Comparison of ENCODE assay signal across 19 cellular contexts in the genomic region with DNA sequence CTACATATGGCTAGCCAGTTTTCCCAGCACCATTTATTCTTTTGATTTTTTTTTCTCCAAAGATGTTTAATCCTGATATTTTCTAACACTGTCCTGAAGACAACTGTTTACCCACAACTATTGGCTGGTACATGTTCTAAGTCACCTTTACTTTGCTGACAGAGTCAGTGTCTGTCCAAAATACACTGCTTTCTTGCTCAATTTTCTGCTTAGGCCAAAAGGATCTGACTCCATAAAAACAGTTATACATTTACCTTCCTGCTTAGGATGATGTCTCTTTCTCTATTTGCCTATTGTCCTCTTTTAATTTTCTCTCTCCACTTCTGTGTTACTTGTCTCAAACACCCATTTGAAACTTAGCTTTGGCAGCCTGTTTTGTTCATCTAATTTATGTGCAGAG. TPM values are rescaled to one million over a fixed set of nuclear protein-coding genes. Genes with fewer than 3 reads are reported as not detected.
A peak's percentile ranks its signal among the peaks of the same experiment; 100 is the strongest.
DNase-seq lines count a peak whose midpoint lies in the region; ATAC-seq and TF ChIP-seq lines count a peak whose summit lies in the region.
"Had no signal": no experiment of that assay in that cellular context is flagged by ENCODE, and none has a peak within 500 bp of the region (broad histone marks: within the 10 kb centered on the region; RNA-seq: fewer than 3 reads in every experiment).

No MANE protein-coding gene starts in this region.

- POLR2A ChIA-PET in MCF 10A (lab: Yijun Ruan, JAX), result no interaction called here
- POLR2A ChIA-PET in activated CD4-positive, alpha-beta T cell treated with anti-CD3 and anti-CD28 coated beads, Interleukin-2, amount 10 ng/mL, durations not matched to agents 7 days and 5 days (lab: Charles Lee), result no interaction called here

- H3K36me3 ChIP-seq in breast epithelium, result no peaks in the 10 kb centered on the region
- H3K36me3 ChIP-seq in esophagus muscularis mucosa, result no peaks in the 10 kb centered on the region
- H3K36me3 ChIP-seq: BLaER1 treated with 17β-estradiol and CSF1 and Interleukin-3, amounts not matched to agents 10 nM and 100 nM had no signal

- H3K4me1 ChIP-seq in breast epithelium, result no peaks in the 10 kb centered on the region
- H3K4me1 ChIP-seq in esophagus muscularis mucosa, result peaks cover 0 to 11% (median 2%) of the 10 kb centered on the region in 4 donors
- H3K4me1 ChIP-seq: A549 had no signal

- CTCF ChIA-PET in MCF 10A (lab: Yijun Ruan, JAX), result interaction anchor here (0.8 kb wide), 1 partner anchor 15 kb away, joined by 3 read pairs; no protein-coding TSS in a partner anchor
- CTCF ChIA-PET in Calu3 (lab: Charles Lee), result no interaction called here
- CTCF ChIA-PET in activated CD4-positive, alpha-beta T cell treated with anti-CD3 and anti-CD28 coated beads, Interleukin-2, amount 10 ng/mL, durations not matched to agents 7 days and 5 days (lab: Charles Lee), result no interaction called here

- TF ChIP-seq POLR2A in breast epithelium (IDR thresholded peaks at IDR 0.05) (no peak), esophagus muscularis mucosa (IDR thresholded peaks at IDR 0.05; ENCODE audit: low read depth) (no peak)

- H3K27ac Mint-ChIP-seq in MCF 10A (ENCODE audit: low read depth, unreplicated experiment) (peak overlapping the region; percentile 27), Calu3 (ENCODE audit: unreplicated experiment) (peak overlapping the region; percentile 40), nephron (peak overlapping the region in 2 of 3 experiments; percentile 23 to 59)
- H3K27ac Mint-ChIP-seq in activated CD4-positive, alpha-beta T cell treated with anti-CD3 and anti-CD28 coated beads, Interleukin-2, amount 10 ng/mL, durations not matched to agents 7 days and 5 days, result no peak overlapping the region
- H3K27ac Mint-ChIP-seq: B cell; CD4-positive, alpha-beta T cell; CD8-positive, alpha-beta T cell had no signal

- H3K4me1 Mint-ChIP-seq in MCF 10A (ENCODE audit: insufficient read depth, unreplicated experiment), result no peaks in the 10 kb centered on the region
- H3K4me1 Mint-ChIP-seq in Calu3 (ENCODE audit: low read depth, unreplicated experiment), result peaks cover 15% of the 10 kb centered on the region
- peaks cover 10% of the 10 kb centered on the region for H3K4me1 Mint-ChIP-seq in nephron
- no peaks in the 10 kb centered on the region for H3K4me1 Mint-ChIP-seq in activated CD4-positive, alpha-beta T cell treated with anti-CD3 and anti-CD28 coated beads, Interleukin-2, amount 10 ng/mL, durations not matched to agents 7 days and 5 days
- H3K4me1 Mint-ChIP-seq: B cell had no signal

- TF ChIP-seq EP300 in esophagus muscularis mucosa (IDR thresholded peaks at IDR 0.05), result no peak

- TF ChIP-seq CTCF in MCF 10A (IDR thresholded peaks at IDR 0.05; ENCODE audit: unreplicated experiment) (no peak), breast epithelium (IDR thresholded peaks at IDR 0.05) (no peak), Calu3 (IDR thresholded peaks at IDR 0.05; ENCODE audit: unreplicated experiment) (no peak), nephron (IDR thresholded peaks at IDR 0.05; ENCODE audit: unreplicated experiment in 3 of 3) (no peak), esophagus muscularis mucosa (IDR thresholded peaks at IDR 0.05) (no peak)

- H3K4me3 Mint-ChIP-seq in MCF 10A (ENCODE audit: unreplicated experiment), result no peak overlapping the region
- no peak overlapping the region for H3K4me3 Mint-ChIP-seq in Calu3 (ENCODE audit: low read depth, unreplicated experiment)
- H3K4me3 Mint-ChIP-seq in nephron, result no peak overlapping the region
- H3K4me3 Mint-ChIP-seq in activated CD4-positive, alpha-beta T cell treated with anti-CD3 and anti-CD28 coated beads, Interleukin-2, amount 10 ng/mL, durations not matched to agents 7 days and 5 days, result no peak overlapping the region
- H3K4me3 Mint-ChIP-seq: B cell; CD4-positive, alpha-beta T cell; CD8-positive, alpha-beta T cell had no signal

- ATAC-seq in left lobe of liver, result peak; percentile 66
- ATAC-seq: A549; CD8-positive, alpha-beta T cell had no signal

- BruUV-seq in MCF 10A (replicated peaks; lab: Mats Ljungman, UMichigan) (no TSS peak), Calu3 (replicated peaks; lab: Mats Ljungman, UMichigan) (no TSS peak)

- DNase-seq in MCF 10A (ENCODE audit: unreplicated experiment) (no peak), breast epithelium (ENCODE audit: low spot score in 2 of 2) (no peak), Calu3 (no peak), left lobe of liver (ENCODE audit: low spot score) (no peak), esophagus muscularis mucosa (ENCODE audit: extremely low spot score) (no peak)
- DNase-seq in activated CD4-positive, alpha-beta T cell treated with anti-CD3 and anti-CD28 coated beads, Interleukin-2, amount 10 ng/mL, durations not matched to agents 7 days and 5 days, result no peak
- DNase-seq: AML-193; CD4-positive, alpha-beta T cell; CD8-positive, alpha-beta T cell; COR-L47; DMS79 treated with DMSO at 0.1 percent for 48 hours; GF-D8 had no signal

- intact Hi-C loops in MCF 10A (cut with micrococcal nuclease), result no loop called here
- intact Hi-C loops in breast epithelium (cut with DNase I; ENCODE audit: low total_unique reads), result no loop called here
- intact Hi-C loops in Calu3 (cut with micrococcal nuclease; ENCODE audit: unreplicated experiment), result no loop called here
- intact Hi-C loops in esophagus muscularis mucosa (cut with DNase I), result no loop called here

- H3K36me3 Mint-ChIP-seq in MCF 10A (ENCODE audit: insufficient read depth, unreplicated experiment) (no peaks in the 10 kb centered on the region), Calu3 (ENCODE audit: insufficient read depth, unreplicated experiment) (peaks cover 8% of the 10 kb centered on the region), nephron (ENCODE audit: low read depth) (no peaks in the 10 kb centered on the region)
- H3K36me3 Mint-ChIP-seq in activated CD4-positive, alpha-beta T cell treated with anti-CD3 and anti-CD28 coated beads, Interleukin-2, amount 10 ng/mL, durations not matched to agents 7 days and 5 days (ENCODE audit: low read depth), result no peaks in the 10 kb centered on the region
- H3K36me3 Mint-ChIP-seq: CD8-positive, alpha-beta T cell had no signal

- H3K27ac ChIP-seq in breast epithelium (no peak overlapping the region), esophagus muscularis mucosa (replicated peaks in 1 of 4) (no peak overlapping the region)
- H3K27ac ChIP-seq: 22Rv1; A549; BLaER1 treated with 17β-estradiol and CSF1 and Interleukin-3, amounts not matched to agents 10 nM and 100 nM; C4-2B had no signal

- H3K27me3 Mint-ChIP-seq in MCF 10A (ENCODE audit: insufficient read depth, unreplicated experiment) (no peaks in the 10 kb centered on the region), Calu3 (ENCODE audit: unreplicated experiment) (no peaks in the 10 kb centered on the region), nephron (ENCODE audit: low read depth) (no peaks in the 10 kb centered on the region)
- peaks cover 4% of the 10 kb centered on the region for H3K27me3 Mint-ChIP-seq in activated CD4-positive, alpha-beta T cell treated with anti-CD3 and anti-CD28 coated beads, Interleukin-2, amount 10 ng/mL, durations not matched to agents 7 days and 5 days
- H3K27me3 Mint-ChIP-seq: B cell had no signal

- H3K9me3 ChIP-seq in breast epithelium (no peaks in the 10 kb centered on the region), esophagus muscularis mucosa (no peaks in the 10 kb centered on the region)
- H3K9me3 ChIP-seq: A549 had no signal

- peaks cover 6% of the 10 kb centered on the region for H3K9me3 Mint-ChIP-seq in MCF 10A (ENCODE audit: unreplicated experiment)
- peaks cover 4% of the 10 kb centered on the region for H3K9me3 Mint-ChIP-seq in Calu3 (ENCODE audit: low read depth, unreplicated experiment)
- peaks cover 9% of the 10 kb centered on the region for H3K9me3 Mint-ChIP-seq in nephron
- peaks cover 3% of the 10 kb centered on the region for H3K9me3 Mint-ChIP-seq in activated CD4-positive, alpha-beta T cell treated with anti-CD3 and anti-CD28 coated beads, Interleukin-2, amount 10 ng/mL, durations not matched to agents 7 days and 5 days
- H3K9me3 Mint-ChIP-seq: CD8-positive, alpha-beta T cell had no signal

- H3K27me3 ChIP-seq in breast epithelium (no peaks in the 10 kb centered on the region), esophagus muscularis mucosa (no peaks in the 10 kb centered on the region)
- H3K27me3 ChIP-seq: BLaER1 treated with 17β-estradiol and CSF1 and Interleukin-3, amounts not matched to agents 10 nM and 100 nM had no signal

- H3K4me3 ChIP-seq in breast epithelium (no peak overlapping the region), esophagus muscularis mucosa (no peak overlapping the region)
- H3K4me3 ChIP-seq: A549; BLaER1 treated with 17β-estradiol and CSF1 and Interleukin-3, amounts not matched to agents 10 nM and 100 nM had no signal

RNA-seq across cellular contexts. Expression of a gene that starts 3.2 kb away (rescaled TPM):
- total RNA-seq in MCF 10A (2022) (not detected in 2 replicates), breast epithelium (10 to 100 TPM in 2 of 3 donors, 1 to 10 TPM in 1; 8.8 to 50.1 (median 31.8) TPM), Calu3 (2022) (5.8 and 7.9 TPM in 2 replicates), left lobe of liver (522 TPM), esophagus muscularis mucosa (1 to 10 TPM; 4.0 to 6.1 (median 4.9) TPM)
- not detected for total RNA-seq in activated CD4-positive, alpha-beta T cell treated with anti-CD3 and anti-CD28 coated beads, Interleukin-2, amount 10 ng/mL, durations not matched to agents 7 days and 5 days
- total RNA-seq: A172; B cell; CD4-positive, alpha-beta T cell; CD8-positive, alpha-beta T cell had no signal

RNA-seq across cellular contexts. Expression of a gene that starts 28.1 kb away (rescaled TPM):
- total RNA-seq in MCF 10A (2022), result 24.2 and 32.0 TPM in 2 replicates
- total RNA-seq in breast epithelium, result 1,000 to 10,000 TPM in 2 of 3 donors, 100 to 1,000 TPM in 1; 631 to 5,080 (median 1,871) TPM
- total RNA-seq in Calu3 (2022), result 0.10 TPM in 1 of 2 replicates, not detected in the other
- 4,370 TPM for total RNA-seq in left lobe of liver
- total RNA-seq in esophagus muscularis mucosa, result 100 to 1,000 TPM; 301 to 669 (median 438) TPM
- not detected for total RNA-seq in activated CD4-positive, alpha-beta T cell treated with anti-CD3 and anti-CD28 coated beads, Interleukin-2, amount 10 ng/mL, durations not matched to agents 7 days and 5 days
- total RNA-seq: A172; B cell; CD4-positive, alpha-beta T cell; CD8-positive, alpha-beta T cell had no signal

RNA-seq across cellular contexts. Expression of a gene that starts 58.6 kb away (rescaled TPM):
- total RNA-seq in MCF 10A (2022) (0.21 TPM in 1 of 2 replicates, not detected in the other), breast epithelium (1 to 10 TPM in 1 of 3 donors, under 1 TPM in 1, not detected in 1; 0.66 to 2.3 TPM), Calu3 (2022) (not detected in 2 replicates), left lobe of liver (355 TPM), esophagus muscularis mucosa (under 1 TPM in 2 of 4 donors, not detected in 2; 0.58 to 0.99 TPM)
- not detected for total RNA-seq in activated CD4-positive, alpha-beta T cell treated with anti-CD3 and anti-CD28 coated beads, Interleukin-2, amount 10 ng/mL, durations not matched to agents 7 days and 5 days
- total RNA-seq: A172; B cell; CD4-positive, alpha-beta T cell; CD8-positive, alpha-beta T cell had no signal

Comparison
In these comparisons a context has a peak if more than half of its experiments do, and no peak if none do; other contexts are left out.
1. RNA of a gene that starts 3.2 kb away (total RNA-seq): 522 TPM in left lobe of liver (single experiment); 8.8 to 50.1 TPM in breast epithelium, 5.8 to 7.9 TPM in Calu3, 4.0 to 6.1 TPM in esophagus muscularis mucosa, not detected in MCF 10A and not detected in activated CD4-positive, alpha-beta T cell treated with anti-CD3 and anti-CD28 coated beads, Interleukin-2, amount 10 ng/mL, durations not matched to agents 7 days and 5 days; every median in the first group is over 10 times any median in the second.
2. RNA of a gene that starts 28.1 kb away (total RNA-seq): 4,370 TPM in left lobe of liver (single experiment), 631 to 5,080 TPM in breast epithelium, 301 to 669 TPM in esophagus muscularis mucosa and 24.2 to 32.0 TPM in MCF 10A; 0.10 TPM in Calu3 and not detected in activated CD4-positive, alpha-beta T cell treated with anti-CD3 and anti-CD28 coated beads, Interleukin-2, amount 10 ng/mL, durations not matched to agents 7 days and 5 days; every median in the first group is over 10 times any median in the second.
3. RNA of a gene that starts 58.6 kb away (total RNA-seq): 355 TPM in left lobe of liver (single experiment); 0.66 to 2.3 TPM in breast epithelium, 0.58 to 0.99 TPM in esophagus muscularis mucosa, 0.21 TPM in MCF 10A, not detected in Calu3 and not detected in activated CD4-positive, alpha-beta T cell treated with anti-CD3 and anti-CD28 coated beads, Interleukin-2, amount 10 ng/mL, durations not matched to agents 7 days and 5 days; every median in the first group is over 100 times any median in the second.